Comparison of ENCODE assay signal across 36 cellular contexts in the genomic region with DNA sequence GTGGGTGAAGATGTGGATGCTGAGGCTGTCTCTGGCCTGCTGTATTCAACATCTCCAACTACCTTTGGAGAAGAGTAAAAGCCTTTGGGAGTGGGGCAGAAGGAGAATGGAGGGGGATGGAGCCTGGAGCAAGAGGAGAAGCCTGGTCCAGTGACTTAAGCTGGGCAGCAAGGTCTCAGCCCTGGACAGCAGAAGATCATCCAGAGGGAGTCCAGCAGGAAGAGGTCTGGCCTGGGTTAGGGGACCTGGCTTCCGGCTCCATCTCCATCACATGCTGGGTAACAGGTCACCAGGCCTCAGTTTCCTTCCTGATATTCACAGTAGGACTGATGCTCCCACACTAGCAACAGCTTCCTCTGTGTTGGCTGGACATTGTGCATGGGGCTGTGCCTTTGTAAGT. TPM values are rescaled to one million over a fixed set of nuclear protein-coding genes. Genes with fewer than 3 reads are reported as not detected.
"Had no signal": no experiment of that assay in that cellular context is flagged by ENCODE, and none has a peak within 500 bp of the region (broad histone marks: within the 10 kb centered on the region; RNA-seq: fewer than 3 reads in every experiment).

No MANE protein-coding gene starts in this region.

- H3K9me3 Mint-ChIP-seq: activated B cell treated with CpG ODN at 0.5 μM for 24 hours; activated CD4-positive, alpha-beta memory T cell treated with anti-CD3 and anti-CD28 coated beads for 36 hours; activated CD4-positive, alpha-beta T cell treated with anti-CD3 and anti-CD28 coated beads, Interleukin-2, amount 10 ng/mL, durations not matched to agents 24 days and 14 days; activated CD8-positive, alpha-beta T cell treated with anti-CD3 and anti-CD28 coated beads for 36 hours; activated naive CD4-positive, alpha-beta T cell treated with anti-CD3 and anti-CD28 coated beads for 36 hours; activated naive CD4-positive, alpha-beta T cell treated with anti-CD3 and anti-CD28 coated beads, Interleukin-2, amount 50 U/mL, for 72 hours; activated naive CD8-positive, alpha-beta T cell treated with anti-CD3 and anti-CD28 coated beads for 36 hours; activated T-cell treated with anti-CD3 and anti-CD28 coated beads, Interleukin-2, amount 50 U/mL, for 4 hours; activated T-cell treated with anti-CD3 and anti-CD28 coated beads, Interleukin-2, amount 50 U/mL, for 72 hours; activated T-helper 1 cell treated with anti-CD3 and anti-CD28 coated beads, Interleukin-12 subunit alpha, Interleukin-12 subunit beta, Interleukin-2, Interleukin-4 antibody, amounts not matched to agents 30 ng/mL and 10 ng/mL and 1 ng/mL, durations not matched to agents 14 hours and 24 hours and 36 hours; activated T-helper 17 cell treated with anti-CD3 and anti-CD28 coated beads, Interleukin-2, amount 50 U/mL, for 72 hours; T-cell had no signal

- H3K36me3 Mint-ChIP-seq: activated CD4-positive, alpha-beta memory T cell treated with anti-CD3 and anti-CD28 coated beads for 36 hours; activated naive CD8-positive, alpha-beta T cell treated with anti-CD3 and anti-CD28 coated beads for 36 hours; T-cell had no signal

- ATAC-seq: activated CD8-positive, alpha-beta T cell treated with anti-CD3 and anti-CD28 coated beads for 36 hours; activated naive CD4-positive, alpha-beta T cell treated with anti-CD3 and anti-CD28 coated beads, Interleukin-2, amount 50 U/mL, for 72 hours; activated T-cell treated with anti-CD3 and anti-CD28 coated beads, Interleukin-2, amount 50 U/mL, for 4 hours; activated T-cell treated with anti-CD3 and anti-CD28 coated beads, Interleukin-2, amount 50 U/mL, for 72 hours; activated T-helper 17 cell treated with anti-CD3 and anti-CD28 coated beads, Interleukin-2, amount 50 U/mL, for 72 hours; body of pancreas; T-cell; T-helper 17 cell had no signal

- H3K27ac Mint-ChIP-seq: activated B cell treated with CpG ODN at 0.5 μM for 24 hours; activated CD4-positive, alpha-beta memory T cell treated with anti-CD3 and anti-CD28 coated beads for 36 hours; activated CD4-positive, alpha-beta T cell treated with anti-CD3 and anti-CD28 coated beads, Interleukin-2, amount 10 ng/mL, durations not matched to agents 24 days and 14 days; activated CD8-positive, alpha-beta T cell treated with anti-CD3 and anti-CD28 coated beads for 36 hours; activated naive CD4-positive, alpha-beta T cell treated with anti-CD3 and anti-CD28 coated beads for 36 hours; activated naive CD4-positive, alpha-beta T cell treated with anti-CD3 and anti-CD28 coated beads, Interleukin-2, amount 50 U/mL, for 72 hours; activated naive CD8-positive, alpha-beta T cell treated with anti-CD3 and anti-CD28 coated beads for 36 hours; activated T-cell treated with anti-CD3 and anti-CD28 coated beads, Interleukin-2, amount 50 U/mL, for 72 hours; activated T-helper 1 cell treated with anti-CD3 and anti-CD28 coated beads, Interleukin-12 subunit alpha, Interleukin-12 subunit beta, Interleukin-2, Interleukin-4 antibody, amounts not matched to agents 30 ng/mL and 10 ng/mL and 1 ng/mL, durations not matched to agents 14 hours and 24 hours and 36 hours; activated T-helper 17 cell treated with anti-CD3 and anti-CD28 coated beads, Interleukin-2, amount 50 U/mL, for 72 hours; T-cell; T-helper 17 cell had no signal

- H3K4me3 Mint-ChIP-seq: activated B cell treated with CpG ODN at 0.5 μM for 24 hours; activated CD4-positive, alpha-beta memory T cell treated with anti-CD3 and anti-CD28 coated beads for 36 hours; activated CD4-positive, alpha-beta T cell treated with anti-CD3 and anti-CD28 coated beads, Interleukin-2, amount 10 ng/mL, durations not matched to agents 24 days and 14 days; activated CD8-positive, alpha-beta T cell treated with anti-CD3 and anti-CD28 coated beads for 36 hours; activated naive CD4-positive, alpha-beta T cell treated with anti-CD3 and anti-CD28 coated beads for 36 hours; activated naive CD8-positive, alpha-beta T cell treated with anti-CD3 and anti-CD28 coated beads for 36 hours; activated T-cell treated with anti-CD3 and anti-CD28 coated beads, Interleukin-2, amount 50 U/mL, for 4 hours; activated T-cell treated with anti-CD3 and anti-CD28 coated beads, Interleukin-2, amount 50 U/mL, for 72 hours; activated T-helper 1 cell treated with anti-CD3 and anti-CD28 coated beads, Interleukin-12 subunit alpha, Interleukin-12 subunit beta, Interleukin-2, Interleukin-4 antibody, amounts not matched to agents 30 ng/mL and 10 ng/mL and 1 ng/mL, durations not matched to agents 14 hours and 24 hours and 36 hours; activated T-helper 17 cell treated with anti-CD3 and anti-CD28 coated beads, Interleukin-2, amount 50 U/mL, for 72 hours; T-cell; T-helper 17 cell had no signal

- H3K9me3 ChIP-seq: adrenal gland, body of pancreas, breast epithelium had no signal

- H3K27ac ChIP-seq: adrenal gland, body of pancreas, brain microvascular endothelial cell, breast epithelium, VCaP had no signal

- H3K4me3 ChIP-seq: adrenal gland, body of pancreas, breast epithelium had no signal

- FAIRE-seq: astrocyte, TTC549 had no signal

- H3K4me1 ChIP-seq: breast epithelium had no signal

- DNase-seq: activated B cell treated with CpG ODN at 0.5 μM for 24 hours; activated CD4-positive, alpha-beta memory T cell treated with anti-CD3 and anti-CD28 coated beads for 36 hours; activated CD4-positive, alpha-beta T cell treated with anti-CD3 and anti-CD28 coated beads for 4 hours; activated CD4-positive, alpha-beta T cell treated with anti-CD3 and anti-CD28 coated beads, Interleukin-2, amount 10 ng/mL, durations not matched to agents 24 days and 14 days; activated CD4-positive, alpha-beta T cell treated with anti-CD3 and anti-CD28 coated beads, Interleukin-2, amount 50 U/mL, for 1 hour; activated CD4-positive, alpha-beta T cell treated with anti-CD3 and anti-CD28 coated beads, Interleukin-2, amount 50 U/mL, for 4 hours; activated CD4-positive, CD25-positive, alpha-beta regulatory T cell treated with anti-CD3 and anti-CD28 coated beads, Interleukin-2, amount 50 U/mL, for 72 hours; activated CD8-positive, alpha-beta memory T cell treated with anti-CD3 and anti-CD28 coated beads, Interleukin-2, amount 50 U/mL, for 4 hours; activated CD8-positive, alpha-beta T cell treated with anti-CD3 and anti-CD28 coated beads for 36 hours; activated effector memory CD4-positive, alpha-beta T cell treated with anti-CD3 and anti-CD28 coated beads, Interleukin-2, amount 50 U/mL, for 16 hours; activated gamma-delta T cell treated with Interleukin-2 at 50 U/mL for 16 hours; activated naive CD4-positive, alpha-beta T cell; activated naive CD4-positive, alpha-beta T cell treated with anti-CD3 and anti-CD28 coated beads for 36 hours; activated naive CD4-positive, alpha-beta T cell treated with anti-CD3 and anti-CD28 coated beads, Interleukin-2, amount 50 U/mL, for 16 hours; activated naive CD8-positive, alpha-beta T cell treated with anti-CD3 and anti-CD28 coated beads for 36 hours; activated T-cell treated with anti-CD3 and anti-CD28 coated beads for 4 hours; activated T-cell treated with anti-CD3 and anti-CD28 coated beads, Interleukin-2, amount 50 U/mL, for 1 hour; activated T-cell treated with anti-CD3 and anti-CD28 coated beads, Interleukin-2, amount 50 U/mL, for 4 hours; activated T-cell treated with anti-CD3 and anti-CD28 coated beads, Interleukin-2, amount 50 U/mL, for 72 hours; amniotic stem cell; body of pancreas; brain microvascular endothelial cell; central memory CD4-positive, alpha-beta T cell; T-helper 17 cell had no signal

- H3K36me3 ChIP-seq: adrenal gland, brain microvascular endothelial cell, breast epithelium had no signal

RNA-seq across cellular contexts. Expression of a gene that starts 3.8 kb away (rescaled TPM):
- total RNA-seq: activated naive CD4-positive, alpha-beta T cell treated with anti-CD3 and anti-CD28 coated beads for 36 hours; activated naive CD4-positive, alpha-beta T cell treated with anti-CD3 and anti-CD28 coated beads, Interleukin-2, amount 50 U/mL, for 72 hours; aorta; body of pancreas; cardiac septum; cerebellum; T-helper 17 cell had no signal
- polyA plus RNA-seq: aorta had no signal
